8 cellular contexts compared by ENCODE assay signal in the genomic region with DNA sequence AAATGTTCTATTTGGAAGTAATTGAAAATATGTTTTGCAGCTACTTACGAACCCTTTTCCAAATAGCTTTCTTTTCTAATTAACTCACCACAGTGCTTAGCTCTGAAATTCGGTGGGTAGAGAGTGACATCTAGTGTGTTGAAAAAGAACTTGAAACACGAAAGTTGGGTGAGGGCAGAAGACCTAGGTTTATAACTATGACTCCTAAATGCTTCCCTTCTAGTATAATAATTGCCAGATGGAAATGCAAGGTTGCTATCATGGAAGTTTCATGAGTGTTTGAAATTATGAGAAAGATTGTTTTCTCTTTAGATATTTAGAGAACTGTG.
DNase-seq lines count a peak whose midpoint lies in the region; ATAC-seq and TF ChIP-seq lines count a peak whose summit lies in the region.

No MANE protein-coding gene starts in this region.

- H3K27me3 ChIP-seq in ascending aorta: no peaks in the 10 kb centered on the region

- H3K36me3 ChIP-seq in ascending aorta: no peaks in the 10 kb centered on the region

- H3K4me3 Mint-ChIP-seq in activated T-helper 1 cell treated with anti-CD3 and anti-CD28 coated beads, Interleukin-12 subunit alpha, Interleukin-12 subunit beta, Interleukin-2, Interleukin-4 antibody, amounts not matched to agents 30 ng/mL and 10 ng/mL and 1 ng/mL, durations not matched to agents 14 hours and 24 hours and 36 hours: no peak overlapping the region

- H3K4me1 Mint-ChIP-seq in activated T-helper 1 cell treated with anti-CD3 and anti-CD28 coated beads, Interleukin-12 subunit alpha, Interleukin-12 subunit beta, Interleukin-2, Interleukin-4 antibody, amounts not matched to agents 30 ng/mL and 10 ng/mL and 1 ng/mL, durations not matched to agents 14 hours and 24 hours and 36 hours (ENCODE audit: low read depth): no peaks in the 10 kb centered on the region

- H3K27ac ChIP-seq in ascending aorta: no peak overlapping the region

- peaks cover 5% of the 10 kb centered on the region for H3K27me3 Mint-ChIP-seq in activated T-helper 1 cell treated with anti-CD3 and anti-CD28 coated beads, Interleukin-12 subunit alpha, Interleukin-12 subunit beta, Interleukin-2, Interleukin-4 antibody, amounts not matched to agents 30 ng/mL and 10 ng/mL and 1 ng/mL, durations not matched to agents 14 hours and 24 hours and 36 hours (ENCODE audit: insufficient read depth)

- no peak overlapping the region for H3K4me3 ChIP-seq in ascending aorta

- no peak overlapping the region for H3K27ac Mint-ChIP-seq in activated T-helper 1 cell treated with anti-CD3 and anti-CD28 coated beads, Interleukin-12 subunit alpha, Interleukin-12 subunit beta, Interleukin-2, Interleukin-4 antibody, amounts not matched to agents 30 ng/mL and 10 ng/mL and 1 ng/mL, durations not matched to agents 14 hours and 24 hours and 36 hours

- DNase-seq in Daoy (ENCODE audit: low read depth) (peak; percentile 26), NCI-H1694 treated with DMSO at 0.1 percent for 48 hours (lab: John Stamatoyannopoulos, UW) (peak; percentile 51), ascending aorta (ENCODE audit: low spot score in 2 of 2) (no peak), iPS-NIHi7 (ENCODE audit: extremely low spot score) (peak; percentile 39)
- DNase-seq in activated T-helper 1 cell treated with anti-CD3 and anti-CD28 coated beads, Interleukin-12 subunit alpha, Interleukin-12 subunit beta, Interleukin-2, Interleukin-4 antibody, amounts not matched to agents 30 ng/mL and 10 ng/mL and 1 ng/mL, durations not matched to agents 14 hours and 24 hours and 36 hours (ENCODE audit: low spot score): no peak

- H3K36me3 Mint-ChIP-seq in activated T-helper 1 cell treated with anti-CD3 and anti-CD28 coated beads, Interleukin-12 subunit alpha, Interleukin-12 subunit beta, Interleukin-2, Interleukin-4 antibody, amounts not matched to agents 30 ng/mL and 10 ng/mL and 1 ng/mL, durations not matched to agents 14 hours and 24 hours and 36 hours (ENCODE audit: low read depth): no peaks in the 10 kb centered on the region

- peaks cover 0 to 3% of the 10 kb centered on the region in 2 donors for H3K4me1 ChIP-seq in ascending aorta

- no peaks in the 10 kb centered on the region for H3K9me3 Mint-ChIP-seq in activated T-helper 1 cell treated with anti-CD3 and anti-CD28 coated beads, Interleukin-12 subunit alpha, Interleukin-12 subunit beta, Interleukin-2, Interleukin-4 antibody, amounts not matched to agents 30 ng/mL and 10 ng/mL and 1 ng/mL, durations not matched to agents 14 hours and 24 hours and 36 hours

- peak; percentile 14 to 55 (median 25) for TF ChIP-seq CTCF in ascending aorta (IDR thresholded peaks at IDR 0.05)

- intact Hi-C loops in ascending aorta (cut with DNase I): loop anchor here (2.0 kb wide), 1 partner anchor 258 kb away; no protein-coding TSS in a partner anchor
- intact Hi-C loops in activated T-helper 1 cell treated with anti-CD3 and anti-CD28 coated beads, Interleukin-12 subunit alpha, Interleukin-12 subunit beta, Interleukin-2, Interleukin-4 antibody, amounts not matched to agents 30 ng/mL and 10 ng/mL and 1 ng/mL, durations not matched to agents 14 hours and 24 hours and 36 hours (cut with micrococcal nuclease): no loop called here

- H3K9me3 ChIP-seq in ascending aorta: no peaks in the 10 kb centered on the region

- peak; percentile 76 for ATAC-seq in GM21737 (IDR thresholded peaks at IDR 0.05; ENCODE audit: unreplicated experiment)
- no peak for ATAC-seq in GM19023 (IDR thresholded peaks at IDR 0.05; ENCODE audit: unreplicated experiment)
- ATAC-seq in GM18858 (IDR thresholded peaks at IDR 0.05; ENCODE audit: unreplicated experiment): no peak

Comparison
In these comparisons a context has a peak if more than half of its experiments do, and no peak if none do; other contexts are left out.
1. DNase-seq: peak in Daoy (single experiment), NCI-H1694 treated with DMSO at 0.1 percent for 48 hours (single experiment) and iPS-NIHi7 (single experiment); none in ascending aorta (0 of 2) and activated T-helper 1 cell treated with anti-CD3 and anti-CD28 coated beads, Interleukin-12 subunit alpha, Interleukin-12 subunit beta, Interleukin-2, Interleukin-4 antibody, amounts not matched to agents 30 ng/mL and 10 ng/mL and 1 ng/mL, durations not matched to agents 14 hours and 24 hours and 36 hours (single experiment).